In the genomic region with DNA sequence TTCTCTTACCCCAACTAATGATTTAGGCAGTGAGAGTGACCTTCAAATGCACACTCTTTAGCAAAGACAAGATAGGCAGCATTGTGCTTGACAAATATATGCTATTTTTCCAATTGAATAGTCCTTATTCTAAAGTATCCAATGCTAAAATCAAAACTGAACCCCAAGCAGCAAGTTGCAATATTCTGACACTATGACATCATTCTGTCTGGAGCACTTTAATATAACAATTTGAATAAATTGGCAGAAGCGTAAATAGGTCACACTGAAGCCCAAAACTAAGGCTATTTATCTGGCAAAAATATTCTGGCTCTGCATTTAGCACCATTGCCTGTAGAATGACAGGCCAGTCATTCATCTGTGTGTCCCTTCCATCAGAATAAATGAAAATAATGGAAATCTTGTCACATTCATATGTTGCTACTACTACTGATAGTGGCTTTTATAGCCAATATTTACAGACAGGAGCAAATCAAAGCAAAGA, we compare ENCODE assay signal across 1 cellular context.
A peak's percentile ranks its signal among the peaks of the same experiment; 100 is the strongest.
TF ChIP-seq lines count a peak whose summit lies in the region.

No MANE protein-coding gene starts in this region.

TF ChIP-seq in HepG2, 621 proteins besides CTCF, POLR2A, EP300 and RAD21 (continued from another document):
- TF ChIP-seq, protein P1, sequence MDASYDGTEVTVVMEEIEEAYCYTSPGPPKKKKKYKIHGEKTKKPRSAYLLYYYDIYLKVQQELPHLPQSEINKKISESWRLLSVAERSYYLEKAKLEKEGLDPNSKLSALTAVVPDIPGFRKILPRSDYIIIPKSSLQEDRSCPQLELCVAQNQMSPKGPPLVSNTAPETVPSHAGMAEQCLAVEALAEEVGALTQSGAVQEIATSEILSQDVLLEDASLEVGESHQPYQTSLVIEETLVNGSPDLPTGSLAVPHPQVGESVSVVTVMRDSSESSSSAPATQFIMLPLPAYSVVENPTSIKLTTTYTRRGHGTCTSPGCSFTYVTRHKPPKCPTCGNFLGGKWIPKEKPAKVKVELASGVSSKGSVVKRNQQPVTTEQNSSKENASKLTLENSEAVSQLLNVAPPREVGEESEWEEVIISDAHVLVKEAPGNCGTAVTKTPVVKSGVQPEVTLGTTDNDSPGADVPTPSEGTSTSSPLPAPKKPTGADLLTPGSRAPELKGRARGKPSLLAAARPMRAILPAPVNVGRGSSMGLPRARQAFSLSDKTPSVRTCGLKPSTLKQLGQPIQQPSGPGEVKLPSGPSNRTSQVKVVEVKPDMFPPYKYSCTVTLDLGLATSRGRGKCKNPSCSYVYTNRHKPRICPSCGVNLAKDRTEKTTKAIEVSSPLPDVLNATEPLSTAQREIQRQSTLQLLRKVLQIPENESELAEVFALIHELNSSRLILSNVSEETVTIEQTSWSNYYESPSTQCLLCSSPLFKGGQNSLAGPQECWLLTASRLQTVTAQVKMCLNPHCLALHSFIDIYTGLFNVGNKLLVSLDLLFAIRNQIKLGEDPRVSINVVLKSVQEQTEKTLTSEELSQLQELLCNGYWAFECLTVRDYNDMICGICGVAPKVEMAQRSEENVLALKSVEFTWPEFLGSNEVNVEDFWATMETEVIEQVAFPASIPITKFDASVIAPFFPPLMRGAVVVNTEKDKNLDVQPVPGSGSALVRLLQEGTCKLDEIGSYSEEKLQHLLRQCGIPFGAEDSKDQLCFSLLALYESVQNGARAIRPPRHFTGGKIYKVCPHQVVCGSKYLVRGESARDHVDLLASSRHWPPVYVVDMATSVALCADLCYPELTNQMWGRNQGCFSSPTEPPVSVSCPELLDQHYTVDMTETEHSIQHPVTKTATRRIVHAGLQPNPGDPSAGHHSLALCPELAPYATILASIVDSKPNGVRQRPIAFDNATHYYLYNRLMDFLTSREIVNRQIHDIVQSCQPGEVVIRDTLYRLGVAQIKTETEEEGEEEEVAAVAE (CRISPR knock-in tag; IDR thresholded peaks at IDR 0.05; ENCODE audit: borderline replicate concordance): no peak
- peak; percentile 58 for TF ChIP-seq ATF7 (IDR thresholded peaks at IDR 0.05)
- no peak for TF ChIP-seq ATF7 (CRISPR knock-in tag; IDR thresholded peaks at IDR 0.05)
